25 cellular contexts compared by ENCODE assay signal in genomic region chr15:33030315-33030714, GRCh38.
"Had no signal": no experiment of that assay in that cellular context is flagged by ENCODE, and none has a peak within 500 bp of the region (broad histone marks: within the 10 kb centered on the region; RNA-seq: fewer than 3 reads in every experiment).

No MANE protein-coding gene starts in this region.

- H3K36me3 ChIP-seq: colonic mucosa, sigmoid colon, tibial nerve, upper lobe of left lung had no signal

- H3K9me3 Mint-ChIP-seq: stimulated activated memory B cell treated with anti-CD40 and anti-IgM and Interleukin-4, amounts not matched to agents 10 μg/mL and 1 μg/mL and 100 μg/mL, for 72 hours had no signal

- H3K27ac ChIP-seq: colonic mucosa, psoas muscle, sigmoid colon, testis, tibial nerve had no signal

- FAIRE-seq: frontal cortex, keratinocyte, urothelium cell line had no signal

- H3K36me3 Mint-ChIP-seq: immature natural killer cell; memory B cell; mesothelial cell of epicardium; stimulated activated memory B cell treated with anti-CD40 and anti-IgM and Interleukin-4, amounts not matched to agents 10 μg/mL and 1 μg/mL and 100 μg/mL, for 72 hours had no signal

- H3K4me3 ChIP-seq: colonic mucosa, lung, mucosa of descending colon, psoas muscle, sigmoid colon, testis, tibial nerve, upper lobe of left lung had no signal

- H3K9me3 ChIP-seq: colonic mucosa, mucosa of descending colon, psoas muscle, sigmoid colon, testis, tibial nerve, upper lobe of left lung had no signal

- H3K27ac Mint-ChIP-seq: immature natural killer cell; memory B cell; mesothelial cell of epicardium; stimulated activated memory B cell treated with anti-CD40 and anti-IgM and Interleukin-4, amounts not matched to agents 10 μg/mL and 1 μg/mL and 100 μg/mL, for 72 hours had no signal

- H3K4me3 Mint-ChIP-seq: effector memory CD8-positive, alpha-beta T cell; immature natural killer cell; memory B cell; mesothelial cell of epicardium; nephron progenitor cell; stimulated activated memory B cell treated with anti-CD40 and anti-IgM and Interleukin-4, amounts not matched to agents 10 μg/mL and 1 μg/mL and 100 μg/mL, for 72 hours had no signal

- H3K27me3 ChIP-seq: colonic mucosa, sigmoid colon, testis, tibial nerve, upper lobe of left lung had no signal

- H3K27me3 Mint-ChIP-seq: effector memory CD8-positive, alpha-beta T cell; stimulated activated memory B cell treated with anti-CD40 and anti-IgM and Interleukin-4, amounts not matched to agents 10 μg/mL and 1 μg/mL and 100 μg/mL, for 72 hours had no signal

- DNase-seq: colonic mucosa; effector memory CD8-positive, alpha-beta T cell; hypothalamus; immature natural killer cell; mucosa of descending colon; naive thymus-derived CD4-positive, alpha-beta T cell; nephron progenitor cell; nucleus accumbens; psoas muscle; right cardiac atrium; sigmoid colon; stimulated activated CD4-positive, alpha-beta T cell treated with anti-CD3 and anti-CD28 coated beads, Interleukin-2, amount 100 ng/mL, for 24 hours; stimulated activated CD4-positive, alpha-beta T cell treated with anti-CD3 and anti-CD28 coated beads, Interleukin-4, amount 100 ng/mL, for 24 hours; stimulated activated naive CD8-positive, alpha-beta T cell treated with anti-CD3 and anti-CD28 coated beads, Interleukin-15, Interleukin-2, amounts not matched to agents 100 U/mL and 50 U/mL, for 24 hours; substantia nigra; testis; upper lobe of left lung had no signal

- H3K4me1 Mint-ChIP-seq: memory B cell; mesothelial cell of epicardium; stimulated activated memory B cell treated with anti-CD40 and anti-IgM and Interleukin-4, amounts not matched to agents 10 μg/mL and 1 μg/mL and 100 μg/mL, for 72 hours had no signal

- H3K4me1 ChIP-seq: sigmoid colon, testis, tibial nerve had no signal

- ATAC-seq: effector memory CD8-positive, alpha-beta T cell; mucosa of descending colon; naive thymus-derived CD4-positive, alpha-beta T cell; psoas muscle; right cardiac atrium; stimulated activated memory B cell treated with anti-CD40 and anti-IgM and Interleukin-4, amounts not matched to agents 10 μg/mL and 1 μg/mL and 100 μg/mL, for 72 hours; stimulated activated naive CD8-positive, alpha-beta T cell treated with anti-CD3 and anti-CD28 coated beads, Interleukin-15, Interleukin-2, amounts not matched to agents 100 U/mL and 50 U/mL, for 24 hours had no signal
